ENCODE assay signal across 9 cellular contexts in genomic region chr1:226704169-226704921, GRCh38. TPM values are rescaled to one million over a fixed set of nuclear protein-coding genes. Genes with fewer than 3 reads are reported as not detected.
DNase-seq lines count a peak whose midpoint lies in the region; ATAC-seq, FAIRE-seq and TF ChIP-seq lines count a peak whose summit lies in the region.
"Had no signal": no experiment of that assay in that cellular context is flagged by ENCODE, and none has a peak within 500 bp of the region (broad histone marks: within the 10 kb centered on the region; RNA-seq: fewer than 3 reads in every experiment).

No MANE protein-coding gene starts in this region.

- no peak overlapping the region for H2AFZ ChIP-seq in MM.1S (ENCODE audit: low read length)

- H3K4me3 ChIP-seq in MM.1S (ENCODE audit: low read length) (peak overlapping the region; percentile 72; the same call in 1 of the 2 replicates), rectal smooth muscle tissue (ENCODE audit: low read length) (no peak overlapping the region), kidney (ENCODE audit: low read length in 2 of 2) (no peak overlapping the region)
- peak overlapping the region; percentile 41 for H3K4me3 ChIP-seq in effector memory CD4-positive, alpha-beta T cell (ENCODE audit: insufficient read depth, low read depth, low read length, poor library complexity, severe bottlenecking)

- no peaks in the 10 kb centered on the region for H3K36me3 ChIP-seq in MM.1S (replicated peaks; ENCODE audit: insufficient read depth, low read length)
- H3K36me3 ChIP-seq in effector memory CD4-positive, alpha-beta T cell (ENCODE audit: control insufficient read depth, insufficient read depth, low read length) = peaks cover 24% of the 10 kb centered on the region
- H3K36me3 ChIP-seq in rectal smooth muscle tissue (ENCODE audit: control insufficient read depth, insufficient read depth, low read length) = no peaks in the 10 kb centered on the region
- H3K36me3 ChIP-seq in kidney (ENCODE audit: control insufficient read depth in 1 of 2, insufficient read depth in 2 of 2, low read length in 2 of 2) = peaks cover 0 to 6% of the 10 kb centered on the region in 2 donors
- H3K36me3 ChIP-seq: pancreas had no signal

- no peak for ATAC-seq in GM18873 (IDR thresholded peaks at IDR 0.05; ENCODE audit: low FRiP score, unreplicated experiment)

- H3K79me2 ChIP-seq in MM.1S (ENCODE audit: low read length) = peaks cover 80% of the 10 kb centered on the region

- no peak overlapping the region for H3K27ac ChIP-seq in MM.1S (ENCODE audit: low read length)
- H3K27ac ChIP-seq in effector memory CD4-positive, alpha-beta T cell (ENCODE audit: insufficient read depth, low read length, poor library complexity, severe bottlenecking) = peak overlapping the region; percentile 90
- peak overlapping the region; percentile 96 for H3K27ac ChIP-seq in rectal smooth muscle tissue (ENCODE audit: low read depth, low read length)
- no peak overlapping the region for H3K27ac ChIP-seq in kidney (ENCODE audit: low read depth in 2 of 2, low read length in 2 of 2)

- no peaks in the 10 kb centered on the region for H3K9me3 ChIP-seq in MM.1S (replicated peaks; ENCODE audit: insufficient read depth, low read length)
- no peaks in the 10 kb centered on the region for H3K9me3 ChIP-seq in effector memory CD4-positive, alpha-beta T cell (ENCODE audit: control insufficient read depth, low read length)
- H3K9me3 ChIP-seq in kidney (ENCODE audit: control insufficient read depth in 1 of 2, low read length in 2 of 2) = no peaks in the 10 kb centered on the region
- H3K9me3 ChIP-seq: pancreas had no signal

- H4K20me1 ChIP-seq in MM.1S (ENCODE audit: insufficient read depth, low read length) = no peaks in the 10 kb centered on the region

- peaks cover 4% of the 10 kb centered on the region; the same call in 1 of the 2 replicates for H3K4me1 ChIP-seq in MM.1S (ENCODE audit: low read length)
- peaks cover 56% of the 10 kb centered on the region for H3K4me1 ChIP-seq in effector memory CD4-positive, alpha-beta T cell (ENCODE audit: control insufficient read depth, insufficient read depth, low read length, poor library complexity, severe bottlenecking)
- H3K4me1 ChIP-seq in rectal smooth muscle tissue (ENCODE audit: control insufficient read depth, insufficient read depth, low read length) = peaks cover 47% of the 10 kb centered on the region
- H3K4me1 ChIP-seq in kidney (ENCODE audit: control insufficient read depth in 1 of 2, insufficient read depth in 1 of 2, low read depth in 1 of 2, low read length in 2 of 2) = peaks cover 5 to 12% of the 10 kb centered on the region in 2 donors

- no peaks in the 10 kb centered on the region for H3K27me3 ChIP-seq in MM.1S (replicated peaks; ENCODE audit: insufficient read depth, low read length)
- H3K27me3 ChIP-seq in effector memory CD4-positive, alpha-beta T cell (replicated peaks; ENCODE audit: control insufficient read depth, insufficient read depth, low read length, poor library complexity, severe bottlenecking) = no peaks in the 10 kb centered on the region
- H3K27me3 ChIP-seq in rectal smooth muscle tissue (ENCODE audit: control insufficient read depth, insufficient read depth, low read length) = no peaks in the 10 kb centered on the region
- H3K27me3 ChIP-seq: pancreas had no signal

- peak; percentile 53 for DNase-seq in COLO829 (ENCODE audit: low spot score)
- DNase-seq in MM.1S = no peak
- DNase-seq in effector memory CD4-positive, alpha-beta T cell = no peak
- no peak for DNase-seq in kidney
- no peak for DNase-seq in NCI-H2081 (lab: John Stamatoyannopoulos, UW)
- no peak for DNase-seq in NCI-H345 treated with DMSO at 0.1 percent for 48 hours (lab: John Stamatoyannopoulos, UW; ENCODE audit: unreplicated experiment)

- intact Hi-C loops in kidney (cut with DNase I) = no loop called here

- no peaks in the 10 kb centered on the region for H3K9me2 ChIP-seq in MM.1S (replicated peaks; ENCODE audit: insufficient read depth, low read length)

- H3F3A ChIP-seq in MM.1S (ENCODE audit: insufficient read depth, low read length) = peaks cover 6% of the 10 kb centered on the region

- H3K4me2 ChIP-seq in MM.1S (ENCODE audit: low read depth, low read length) = peak overlapping the region; percentile 86

- FAIRE-seq in kidney (lab: Jason Lieb, UNC) = no peak
- FAIRE-seq: pancreas had no signal

- H3K9ac ChIP-seq in MM.1S (ENCODE audit: low read length) = no peak overlapping the region
- no peak overlapping the region for H3K9ac ChIP-seq in rectal smooth muscle tissue (ENCODE audit: low read length)
- no peak overlapping the region for H3K9ac ChIP-seq in kidney (ENCODE audit: low read length in 2 of 2)

- TF ChIP-seq CTCF in MM.1S (IDR thresholded peaks at IDR 0.05; ENCODE audit: low read length) (no peak), kidney (IDR thresholded peaks at IDR 0.05; ENCODE audit: borderline replicate concordance, extremely low read depth, insufficient read depth) (no peak)

RNA-seq across cellular contexts. Expression of gene ITPKB, which starts 34.7 kb away (rescaled TPM):
- 39.3 TPM for total RNA-seq in kidney
- polyA plus RNA-seq in kidney (ENCODE audit: insufficient read depth, low read depth, low replicate concordance) = 20.2 TPM

Comparison
In these comparisons a context has a peak if more than half of its experiments do, and no peak if none do; other contexts are left out.
1. H3K27ac ChIP-seq: peak in effector memory CD4-positive, alpha-beta T cell (single experiment) and rectal smooth muscle tissue (single experiment); none in MM.1S (single experiment) and kidney (0 of 2).
2. H3K4me3 ChIP-seq: peak in MM.1S (single experiment) and effector memory CD4-positive, alpha-beta T cell (single experiment); none in rectal smooth muscle tissue (single experiment) and kidney (0 of 2).